In genomic region chr2:234446404-234447076, GRCh38 we compare ENCODE assay signal across 8 cellular contexts. TPM values are rescaled to one million over a fixed set of nuclear protein-coding genes. Genes with fewer than 3 reads are reported as not detected.
DNase-seq lines count a peak whose midpoint lies in the region; ATAC-seq lines count a peak whose summit lies in the region.

No MANE protein-coding gene starts in this region.

- DNase-seq in GF-D8 (lab: John Stamatoyannopoulos, UW) (peak; percentile 14), NOMO-1 treated with DMSO at 0.1 percent for 48 hours (lab: John Stamatoyannopoulos, UW; ENCODE audit: unreplicated experiment) (peak; percentile 97), left colon (peak; percentile 65 to 74), NCI-H2196 (lab: John Stamatoyannopoulos, UW; ENCODE audit: unreplicated experiment) (no peak), inferior parietal cortex (ENCODE audit: extremely low spot score) (no peak)
- peak; percentile 78 for DNase-seq in activated effector memory CD4-positive, alpha-beta T cell treated with Interleukin-2 at 50 U/mL for 16 hours
- peak; percentile 48 for DNase-seq in stimulated activated CD8-positive, alpha-beta memory T cell treated with anti-CD3 and anti-CD28 coated beads, Interleukin-15, amount 100 ng/mL, for 1 hour (ENCODE audit: low read depth)

- intact Hi-C loops in left colon (cut with DNase I, micrococcal nuclease) = no loop called here

- peak; percentile 97 for ATAC-seq in GM21825 (IDR thresholded peaks at IDR 0.05; ENCODE audit: unreplicated experiment)
- ATAC-seq in left colon = peak; percentile 73

RNA-seq across cellular contexts. Expression of gene ARL4C, which starts 50.3 kb away (rescaled TPM):
- total RNA-seq in left colon = 1 to 10 TPM; 3.4 to 8.3 TPM

Comparison
In these comparisons a context has a peak if more than half of its experiments do, and no peak if none do; other contexts are left out.
1. DNase-seq: peak in GF-D8 (single experiment), NOMO-1 treated with DMSO at 0.1 percent for 48 hours (single experiment), activated effector memory CD4-positive, alpha-beta T cell treated with Interleukin-2 at 50 U/mL for 16 hours (single experiment), left colon (2 of 2) and stimulated activated CD8-positive, alpha-beta memory T cell treated with anti-CD3 and anti-CD28 coated beads, Interleukin-15, amount 100 ng/mL, for 1 hour (single experiment); none in NCI-H2196 (single experiment) and inferior parietal cortex (single experiment).